Comparison of ENCODE assay signal across 26 cellular contexts in the genomic region with DNA sequence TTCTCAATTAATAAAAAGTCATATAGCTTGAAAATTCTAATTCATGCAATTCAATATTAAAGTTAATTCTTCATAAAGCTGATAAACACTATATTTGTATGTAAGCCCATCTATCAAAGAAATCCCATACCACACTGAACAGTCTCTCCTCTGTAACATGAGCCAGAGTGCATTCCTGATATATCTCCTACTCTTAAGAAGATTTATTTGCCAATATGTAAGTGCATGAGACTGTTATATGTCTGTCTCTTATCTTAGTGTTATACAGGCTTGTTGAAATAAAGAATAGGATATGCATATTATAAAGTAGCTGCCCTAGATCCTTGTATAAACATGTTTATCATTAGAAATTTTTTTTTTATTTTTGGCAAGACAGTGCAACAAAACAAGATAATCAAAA.
"Had no signal": no experiment of that assay in that cellular context is flagged by ENCODE, and none has a peak within 500 bp of the region (broad histone marks: within the 10 kb centered on the region; RNA-seq: fewer than 3 reads in every experiment).

No MANE protein-coding gene starts in this region.

- FAIRE-seq: keratinocyte had no signal

- H3K27me3 Mint-ChIP-seq: naive thymus-derived CD4-positive, alpha-beta T cell had no signal

- DNase-seq: cerebellar nuclear complex; dorsolateral prefrontal cortex; effector CD4-positive, alpha-beta T cell; foreskin keratinocyte; hypothalamus; immature natural killer cell; mesendoderm; midbrain; naive thymus-derived CD4-positive, alpha-beta T cell; stimulated activated CD4-positive, alpha-beta T cell treated with anti-CD3 and anti-CD28 coated beads, Interleukin-2, amount 100 ng/mL, for 24 hours; stimulated activated CD4-positive, alpha-beta T cell treated with anti-CD3 and anti-CD28 coated beads, Interleukin-4, amount 100 ng/mL, for 24 hours; stimulated activated naive CD4-positive, alpha-beta T cell treated with Interleukin-2 at 50 U/mL for 16 hours; stomach; thyroid gland; trophoblast cell had no signal

- H3K9me3 ChIP-seq: gastroesophageal sphincter, stomach, thyroid gland had no signal

- H2AFZ ChIP-seq: neural progenitor cell, parathyroid adenoma had no signal

- H3K79me2 ChIP-seq: parathyroid adenoma had no signal

- H3K27me3 ChIP-seq: dorsolateral prefrontal cortex, foreskin keratinocyte, gastroesophageal sphincter, neural progenitor cell, stomach, thyroid gland had no signal

- ATAC-seq: esophagus mucosa; foreskin keratinocyte; gastroesophageal sphincter; left lobe of liver; naive thymus-derived CD4-positive, alpha-beta T cell; sciatic nerve; stimulated activated effector memory CD8-positive, alpha-beta T cell treated with anti-CD3 and anti-CD28 coated beads, Interleukin-12 subunit alpha, Interleukin-12 subunit beta, amount 100 ng/mL, for 72 hours had no signal

- H3K9me3 Mint-ChIP-seq: immature natural killer cell; naive thymus-derived CD4-positive, alpha-beta T cell; nephron; neural progenitor cell; stimulated activated effector memory CD8-positive, alpha-beta T cell treated with anti-CD3 and anti-CD28 coated beads, Interleukin-12 subunit alpha, Interleukin-12 subunit beta, amount 100 ng/mL, for 72 hours had no signal

- H3K4me3 ChIP-seq: dorsolateral prefrontal cortex, gastroesophageal sphincter, neural progenitor cell, stomach, thyroid gland had no signal

- H3K36me3 ChIP-seq: neural progenitor cell had no signal

- H3K4me2 ChIP-seq: neural progenitor cell had no signal

- H3K27ac Mint-ChIP-seq: immature natural killer cell; naive thymus-derived CD4-positive, alpha-beta T cell; nephron; neural progenitor cell; progenitor cell of endocrine pancreas; stimulated activated effector memory CD8-positive, alpha-beta T cell treated with anti-CD3 and anti-CD28 coated beads, Interleukin-12 subunit alpha, Interleukin-12 subunit beta, amount 100 ng/mL, for 72 hours had no signal

- H3K27ac ChIP-seq: dorsolateral prefrontal cortex, epithelial cell of prostate, foreskin keratinocyte, gastroesophageal sphincter, neural progenitor cell, parathyroid adenoma, stomach, thyroid gland had no signal

- H3K4me1 Mint-ChIP-seq: immature natural killer cell; naive thymus-derived CD4-positive, alpha-beta T cell; stimulated activated effector memory CD8-positive, alpha-beta T cell treated with anti-CD3 and anti-CD28 coated beads, Interleukin-12 subunit alpha, Interleukin-12 subunit beta, amount 100 ng/mL, for 72 hours had no signal

- H3K4me1 ChIP-seq: foreskin keratinocyte, gastroesophageal sphincter, neural progenitor cell, parathyroid adenoma, thyroid gland had no signal

- H3K9ac ChIP-seq: neural progenitor cell, parathyroid adenoma had no signal

- H3K4me3 Mint-ChIP-seq: immature natural killer cell; naive thymus-derived CD4-positive, alpha-beta T cell; nephron; neural progenitor cell; stimulated activated effector memory CD8-positive, alpha-beta T cell treated with anti-CD3 and anti-CD28 coated beads, Interleukin-12 subunit alpha, Interleukin-12 subunit beta, amount 100 ng/mL, for 72 hours had no signal
